In genomic region chr18:24763765-24764548, GRCh38 we compare ENCODE assay signal across 14 cellular contexts.
DNase-seq lines count a peak whose midpoint lies in the region; ATAC-seq and TF ChIP-seq lines count a peak whose summit lies in the region.
"Had no signal": no experiment of that assay in that cellular context is flagged by ENCODE, and none has a peak within 500 bp of the region (broad histone marks: within the 10 kb centered on the region; RNA-seq: fewer than 3 reads in every experiment).

No MANE protein-coding gene starts in this region.

- TF ChIP-seq CTCF in HEK293 (tag by site-specific recombination; IDR thresholded peaks at IDR 0.05), result no peak
- no peak for TF ChIP-seq CTCF in breast epithelium (IDR thresholded peaks at IDR 0.05)
- no peak for TF ChIP-seq CTCF in thoracic aorta (IDR thresholded peaks at IDR 0.05)
- TF ChIP-seq CTCF in transverse colon (IDR thresholded peaks at IDR 0.05), result no peak

- TF ChIP-seq POLR2A in breast epithelium (IDR thresholded peaks at IDR 0.05), result no peak
- TF ChIP-seq POLR2A in transverse colon (IDR thresholded peaks at IDR 0.05), result no peak

- H3K9me3 ChIP-seq in HEK293 (ENCODE audit: control insufficient read depth, insufficient read depth, low read depth, low read length), result no peaks in the 10 kb centered on the region; the same call in 1 of the 2 replicates
- peaks cover 0 to 4% of the 10 kb centered on the region in 2 donors for H3K9me3 ChIP-seq in breast epithelium
- H3K9me3 ChIP-seq in thoracic aorta, result peaks cover 5% of the 10 kb centered on the region
- peaks cover 0 to 5% of the 10 kb centered on the region in 2 donors for H3K9me3 ChIP-seq in transverse colon

- ATAC-seq in thoracic aorta (ENCODE audit: insufficient number of reproducible peaks, low FRiP score, low read depth) (peak; percentile 39), HG03095 (IDR thresholded peaks at IDR 0.05; ENCODE audit: unreplicated experiment) (no peak), GM21390 (IDR thresholded peaks at IDR 0.05; ENCODE audit: unreplicated experiment) (no peak)
- ATAC-seq: activated naive CD8-positive, alpha-beta T cell treated with anti-CD3 and anti-CD28 coated beads, Interleukin-2, amount 50 U/mL, for 24 hours had no signal

- H3K4me1 ChIP-seq in HEK293 (ENCODE audit: control insufficient read depth, insufficient read depth, low read length) (no peaks in the 10 kb centered on the region), breast epithelium (no peaks in the 10 kb centered on the region), thoracic aorta (ENCODE audit: control insufficient read depth in 1 of 2, low read depth in 2 of 2) (peaks cover 15 to 21% of the 10 kb centered on the region in 2 donors), transverse colon (no peaks in the 10 kb centered on the region)

- POLR2A ChIA-PET in HEK293 (lab: Yijun Ruan, JAX), result no interaction called here

- peak in 1 of 2 donors; percentile 80 for DNase-seq in breast epithelium (ENCODE audit: low spot score in 2 of 2)
- DNase-seq in islet precursor cell, result peak; percentile 64
- DNase-seq in thoracic aorta (ENCODE audit: low spot score), result no peak
- no peak for DNase-seq in NCI-H1048 (lab: John Stamatoyannopoulos, UW)
- no peak for DNase-seq in transverse colon
- DNase-seq: activated CD4-positive, CD25-positive, alpha-beta regulatory T cell; activated naive CD8-positive, alpha-beta T cell treated with anti-CD3 and anti-CD28 coated beads, Interleukin-2, amount 50 U/mL, for 24 hours; activated T-cell treated with anti-CD3 and anti-CD28 coated beads for 4 hours; cortex of kidney; DMS153 had no signal

- CTCF ChIA-PET in HEK293 (lab: Yijun Ruan, JAX), result interaction anchor here (0.7 kb wide), 1 partner anchor 1854 kb away, joined by 3 read pairs; no protein-coding TSS in a partner anchor

- no peak for TF ChIP-seq EP300 in transverse colon (IDR thresholded peaks at IDR 0.05; ENCODE audit: low read depth)

- H3K27ac ChIP-seq in HEK293 (ENCODE audit: extremely low read depth, low read depth, low read length) (no peak overlapping the region), breast epithelium (peak overlapping the region; percentile 43 to 85), thoracic aorta (no peak overlapping the region), transverse colon (no peak overlapping the region)
- H3K27ac ChIP-seq: tibial artery had no signal

- H3K36me3 ChIP-seq in HEK293 (ENCODE audit: control insufficient read depth in 2 of 2, insufficient read depth in 1 of 2, low read length in 2 of 2) (no peaks in the 10 kb centered on the region), breast epithelium (no peaks in the 10 kb centered on the region), thoracic aorta (no peaks in the 10 kb centered on the region), transverse colon (no peaks in the 10 kb centered on the region)
- H3K36me3 ChIP-seq: tibial artery had no signal

- H3K27me3 ChIP-seq in breast epithelium (no peaks in the 10 kb centered on the region), thoracic aorta (replicated peaks; ENCODE audit: insufficient read depth) (no peaks in the 10 kb centered on the region), transverse colon (no peaks in the 10 kb centered on the region)
- H3K27me3 ChIP-seq: tibial artery had no signal

- no peak overlapping the region for H3K4me3 ChIP-seq in HEK293 (ENCODE audit: low read depth, low read length)
- H3K4me3 ChIP-seq in breast epithelium, result no peak overlapping the region
- no peak overlapping the region for H3K4me3 ChIP-seq in thoracic aorta
- no peak overlapping the region for H3K4me3 ChIP-seq in transverse colon
- H3K4me3 ChIP-seq: tibial artery had no signal

- WGBS in transverse colon (ENCODE audit: low coverage in 1 of 2), 2 donors, result 17 to 60% methylated on average over 1 to 6 of the region's 6 CpGs

- intact Hi-C loops in breast epithelium (cut with DNase I; ENCODE audit: low total_unique reads), result no loop called here
- intact Hi-C loops in transverse colon (cut with DNase I; ENCODE audit: low total_unique reads), result no loop called here

- in situ Hi-C loops in transverse colon (cut with MboI; ENCODE audit: low pct_ligation_motif_present in 1 of 4, low pct_unique_long_range_greater_than_20kb in 1 of 4, low sequenced_read_pairs in 3 of 4), result no loop called here

TF ChIP-seq in HEK293, 187 proteins besides CTCF, POLR2A, EP300 and RAD21:
- TF ChIP-seq ZFHX2 (tag by site-specific recombination; conservative IDR thresholded peaks at IDR 0.05), result peak; percentile 42; the same call in 1 of the 2 replicates
- TF ChIP-seq ZNF792 (tag by site-specific recombination; IDR thresholded peaks at IDR 0.05), result no peak

Comparison
In these comparisons a context has a peak if more than half of its experiments do, and no peak if none do; other contexts are left out.
1. H3K27ac ChIP-seq: peak in breast epithelium (2 of 2); none in HEK293 (single experiment), thoracic aorta (0 of 2) and transverse colon (0 of 4).